Comparison of ENCODE assay signal across 1 cellular context in the genomic region with DNA sequence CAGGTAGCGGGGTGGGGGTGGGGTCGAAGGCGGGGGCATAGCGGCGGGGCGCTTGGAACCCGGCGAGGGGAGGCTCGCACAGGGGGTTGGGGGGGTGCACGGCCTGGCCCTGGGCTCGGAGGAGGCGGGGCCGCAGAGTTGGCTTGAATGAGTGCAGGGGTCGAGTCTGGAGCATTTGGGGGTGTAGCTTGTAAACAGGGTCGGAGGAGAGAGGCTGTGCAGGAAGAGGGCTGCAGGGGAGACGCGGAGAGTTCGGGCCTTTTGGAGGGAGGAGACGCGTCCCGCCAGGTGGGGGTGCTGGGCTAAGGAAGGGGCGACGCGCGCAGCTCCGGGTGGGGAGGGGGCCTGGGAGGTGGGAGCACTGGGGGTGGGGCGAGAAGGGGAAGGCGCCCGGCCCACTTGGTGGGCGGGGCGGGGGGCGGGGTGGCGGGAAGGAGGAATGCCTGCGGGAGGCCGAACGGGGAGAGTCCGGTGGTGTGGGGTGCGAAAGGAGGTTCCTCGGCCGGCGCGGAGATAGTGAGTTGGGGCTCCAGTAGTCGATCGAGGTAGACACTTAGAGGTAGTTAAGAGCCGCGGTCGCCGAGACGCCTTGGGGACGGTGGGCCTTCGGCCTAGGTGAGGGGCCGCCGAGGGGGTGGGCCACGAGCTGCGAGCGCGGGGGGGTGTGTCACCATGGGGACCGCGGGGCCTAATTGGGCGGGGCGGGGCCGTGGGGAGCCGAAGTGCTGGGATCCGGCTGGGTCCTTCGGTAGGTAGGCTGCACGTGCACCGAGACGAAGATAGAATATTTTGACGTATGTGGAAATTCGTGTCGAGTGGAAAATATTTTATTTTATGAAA.
TF ChIP-seq lines count a peak whose summit lies in the region.

No MANE protein-coding gene starts in this region.

TF ChIP-seq in GM12878, 131 proteins besides CTCF, POLR2A, EP300 and RAD21 (continued from another document):
- TF ChIP-seq ZNF207 (IDR thresholded peaks at IDR 0.05; ENCODE audit: borderline replicate concordance) (no peak), BCL3 (IDR thresholded peaks at IDR 0.05; ENCODE audit: borderline replicate concordance, insufficient read depth, low read depth, low read length, poor library complexity, severe bottlenecking) (no peak), EGR1 (IDR thresholded peaks at IDR 0.05; ENCODE audit: borderline replicate concordance in 1 of 2, low read depth in 2 of 2, low read length in 2 of 2) (peak in 1 of 2 experiments; percentile 43; a peak in 1 of 3 replicates), BHLHE40 (IDR thresholded peaks at IDR 0.05; ENCODE audit: borderline replicate concordance in 1 of 2, low read depth in 2 of 2, low read length in 1 of 2) (peak; percentile 59 to 82), BRCA1 (IDR thresholded peaks at IDR 0.05; ENCODE audit: low read depth, low read length) (no peak), BCLAF1 (IDR thresholded peaks at IDR 0.05) (no peak), BMI1 (IDR thresholded peaks at IDR 0.05; ENCODE audit: borderline replicate concordance) (peak; percentile 35; the same call in 1 of the 2 replicates)
TF ChIP-seq in GM12878: peak in this region for 8.
